Comparison of ENCODE assay signal across 23 cellular contexts in genomic region chr5:165361143-165361542, GRCh38.
"Had no signal": no experiment of that assay in that cellular context is flagged by ENCODE, and none has a peak within 500 bp of the region (broad histone marks: within the 10 kb centered on the region; RNA-seq: fewer than 3 reads in every experiment).

No MANE protein-coding gene starts in this region.

- ATAC-seq: activated T-cell treated with anti-CD3 and anti-CD28 coated beads, Interleukin-2, amount 50 U/mL, for 72 hours; effector memory CD8-positive, alpha-beta T cell; esophagus mucosa; left ventricle myocardium superior; naive thymus-derived CD8-positive, alpha-beta T cell had no signal

- H3K27me3 ChIP-seq: colonic mucosa, upper lobe of left lung had no signal

- FAIRE-seq: bronchial epithelial cell, endothelial cell of umbilical vein, islet of Langerhans had no signal

- H3K36me3 ChIP-seq: colonic mucosa, upper lobe of left lung had no signal

- H3K4me3 ChIP-seq: colonic mucosa, dorsolateral prefrontal cortex, upper lobe of left lung had no signal

- H3K9me3 ChIP-seq: colonic mucosa, upper lobe of left lung had no signal

- H3K27ac ChIP-seq: colonic mucosa, dorsolateral prefrontal cortex, upper lobe of left lung had no signal

- H3K4me1 ChIP-seq: colonic mucosa, upper lobe of left lung had no signal

- DNase-seq: activated CD4-positive, alpha-beta memory T cell treated with anti-CD3 and anti-CD28 coated beads for 36 hours; activated CD4-positive, alpha-beta T cell treated with anti-CD3 and anti-CD28 coated beads for 48 hours; activated effector memory CD4-positive, alpha-beta T cell treated with Interleukin-2 at 50 U/mL for 16 hours; activated naive CD4-positive, alpha-beta T cell treated with anti-CD3 and anti-CD28 coated beads for 36 hours; activated naive CD8-positive, alpha-beta T cell treated with anti-CD3 and anti-CD28 coated beads, Interleukin-2, amount 10 ng/mL, durations not matched to agents 7 days and 5 days; activated T-cell treated with anti-CD3 and anti-CD28 coated beads, Interleukin-2, amount 50 U/mL, for 72 hours; amniotic stem cell; colonic mucosa; dorsolateral prefrontal cortex; effector memory CD8-positive, alpha-beta T cell; foreskin melanocyte; hippocampal formation; left ventricle myocardium superior; mammary epithelial cell; naive thymus-derived CD8-positive, alpha-beta T cell; retina; stimulated activated CD4-positive, alpha-beta T cell treated with anti-CD3 and anti-CD28 coated beads, Interleukin-4, amount 100 ng/mL, for 1 hour; stimulated activated naive CD4-positive, alpha-beta T cell treated with Interleukin-2 at 50 U/mL for 16 hours; upper lobe of left lung had no signal
